Comparison of ENCODE assay signal across 1 cellular context in genomic region chr3:122513386-122514122, GRCh38.
TF ChIP-seq lines count a peak whose summit lies in the region.

No MANE protein-coding gene starts in this region.

TF ChIP-seq in H1, 55 proteins besides CTCF, POLR2A, EP300 and RAD21:
- TF ChIP-seq, protein P1, sequence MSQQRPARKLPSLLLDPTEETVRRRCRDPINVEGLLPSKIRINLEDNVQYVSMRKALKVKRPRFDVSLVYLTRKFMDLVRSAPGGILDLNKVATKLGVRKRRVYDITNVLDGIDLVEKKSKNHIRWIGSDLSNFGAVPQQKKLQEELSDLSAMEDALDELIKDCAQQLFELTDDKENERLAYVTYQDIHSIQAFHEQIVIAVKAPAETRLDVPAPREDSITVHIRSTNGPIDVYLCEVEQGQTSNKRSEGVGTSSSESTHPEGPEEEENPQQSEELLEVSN (IDR thresholded peaks at IDR 0.05) = no peak
- peak; percentile 59 to 65; a peak in 1 of 4 replicates for TF ChIP-seq SIN3A (conservative IDR thresholded peaks at IDR 0.05 in 1 of 2, IDR thresholded peaks at IDR 0.05 in 1 of 2; ENCODE audit: low read depth in 1 of 2, low read length in 2 of 2)
- TF ChIP-seq, protein P2, sequence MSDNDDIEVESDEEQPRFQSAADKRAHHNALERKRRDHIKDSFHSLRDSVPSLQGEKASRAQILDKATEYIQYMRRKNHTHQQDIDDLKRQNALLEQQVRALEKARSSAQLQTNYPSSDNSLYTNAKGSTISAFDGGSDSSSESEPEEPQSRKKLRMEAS (IDR thresholded peaks at IDR 0.05) = peak; percentile 52; the same call in 1 of the 2 replicates
- TF ChIP-seq JUN (IDR thresholded peaks at IDR 0.05; ENCODE audit: low read depth, low read length) = no peak
- no peak for TF ChIP-seq FOSL1 (IDR thresholded peaks at IDR 0.05; ENCODE audit: insufficient read depth, low read depth, low read length)
- TF ChIP-seq CBX5 (IDR thresholded peaks at IDR 0.05; ENCODE audit: low read depth, low read length) = no peak
